Comparison of ENCODE assay signal across 9 cellular contexts in the genomic region with DNA sequence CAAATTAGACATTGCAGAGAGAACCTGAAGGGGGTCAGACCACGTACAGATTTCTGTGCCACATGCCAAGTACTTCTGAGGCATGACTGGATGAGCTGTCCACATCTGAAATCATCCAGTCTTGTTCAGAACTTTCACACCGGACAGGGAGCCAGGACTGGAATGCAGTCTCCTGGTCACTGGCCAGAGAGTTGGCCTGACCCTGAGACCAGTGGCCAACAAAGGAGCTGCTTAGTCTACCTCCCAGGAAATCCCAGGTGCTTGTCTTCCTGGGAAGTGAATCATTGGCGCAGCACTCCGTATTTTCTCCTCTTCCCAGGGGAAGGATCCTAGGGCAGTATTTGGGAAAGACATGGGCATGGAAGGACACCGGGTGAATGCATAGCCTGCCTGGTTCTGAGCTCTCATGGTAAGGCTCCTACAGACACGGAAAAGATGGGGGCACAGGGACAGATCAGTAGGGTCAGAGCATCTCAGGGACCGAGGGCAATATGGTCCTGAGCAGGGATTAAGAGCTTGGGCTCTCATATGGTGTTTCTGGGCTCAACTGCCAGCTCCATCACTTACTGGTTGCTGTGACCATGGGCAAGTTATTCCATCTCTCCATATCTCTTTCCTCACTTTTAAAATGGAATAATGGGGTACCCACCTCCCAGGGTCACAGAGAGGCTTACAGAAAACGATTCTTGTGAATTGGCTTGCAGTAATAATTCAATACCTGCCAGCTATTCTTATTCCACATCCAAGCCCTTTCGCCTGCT. TPM values are rescaled to one million over a fixed set of nuclear protein-coding genes. Genes with fewer than 3 reads are reported as not detected.
A peak's percentile ranks its signal among the peaks of the same experiment; 100 is the strongest.
DNase-seq lines count a peak whose midpoint lies in the region; ATAC-seq and TF ChIP-seq lines count a peak whose summit lies in the region.
"Had no signal": no experiment of that assay in that cellular context is flagged by ENCODE, and none has a peak within 500 bp of the region (broad histone marks: within the 10 kb centered on the region; RNA-seq: fewer than 3 reads in every experiment).

No MANE protein-coding gene starts in this region.

- DNase-seq in NCI-H1092 treated with DMSO at 0.1 percent for 48 hours (lab: John Stamatoyannopoulos, UW) (peak; percentile 48), NCI-H1092 (lab: John Stamatoyannopoulos, UW) (no peak), RWPE1 (ENCODE audit: low spot score) (no peak), esophagus muscularis mucosa (ENCODE audit: extremely low spot score) (no peak), mucosa of gallbladder (ENCODE audit: low spot score) (no peak)

- no peak overlapping the region for H3K9ac ChIP-seq in parathyroid adenoma

- CTCF ChIA-PET in RWPE1 (lab: Yijun Ruan, JAX) = interaction anchor here (0.7 to 4.9 kb wide), 8 partner anchors 19 to 398 kb away, joined by 3 to 24 read pairs (median 4); no protein-coding TSS in a partner anchor

- TF ChIP-seq CTCF in RWPE1 (conservative IDR thresholded peaks at IDR 0.05; ENCODE audit: low read depth) = no peak
- TF ChIP-seq CTCF in esophagus muscularis mucosa (IDR thresholded peaks at IDR 0.05) = no peak
- no peak for TF ChIP-seq CTCF in parathyroid adenoma (IDR thresholded peaks at IDR 0.05)

- peak overlapping the region; percentile 87 for H2AFZ ChIP-seq in parathyroid adenoma

- TF ChIP-seq POLR2A in esophagus muscularis mucosa (IDR thresholded peaks at IDR 0.05; ENCODE audit: low read depth) = no peak

- intact Hi-C loops in esophagus muscularis mucosa (cut with DNase I) = no loop called here

- H3K4me2 ChIP-seq in parathyroid adenoma (ENCODE audit: low read length) = peak overlapping the region; percentile 80

- H3K4me1 ChIP-seq in esophagus muscularis mucosa = peaks cover 18 to 27% (median 23%) of the 10 kb centered on the region in 4 donors
- H3K4me1 ChIP-seq in parathyroid adenoma = peaks cover 18% of the 10 kb centered on the region

- 46% methylated on average over 8 of the region's 9 CpGs for WGBS in esophagus muscularis mucosa

- H3K27me3 ChIP-seq in esophagus muscularis mucosa = peaks cover 0 to 60% (median 14%) of the 10 kb centered on the region in 4 donors
- H3K27me3 ChIP-seq in parathyroid adenoma (ENCODE audit: control insufficient read depth, insufficient read depth, low read length) = no peaks in the 10 kb centered on the region

- H3K9me3 ChIP-seq in esophagus muscularis mucosa (no peaks in the 10 kb centered on the region), parathyroid adenoma (ENCODE audit: control insufficient read depth, low read length) (no peaks in the 10 kb centered on the region)

- peak overlapping the region; percentile 92 for H3K27ac ChIP-seq in RWPE1
- H3K27ac ChIP-seq in esophagus muscularis mucosa (replicated peaks in 1 of 4) = peak overlapping the region in 2 of 4 donors; percentile 13 to 58
- no peak overlapping the region for H3K27ac ChIP-seq in parathyroid adenoma

- no peaks in the 10 kb centered on the region for H3K79me2 ChIP-seq in parathyroid adenoma

- H3K36me3 ChIP-seq in esophagus muscularis mucosa = no peaks in the 10 kb centered on the region
- no peaks in the 10 kb centered on the region for H3K36me3 ChIP-seq in parathyroid adenoma (ENCODE audit: control insufficient read depth, insufficient read depth, low read length)

- ATAC-seq in GM19351 (IDR thresholded peaks at IDR 0.05; ENCODE audit: unreplicated experiment) = no peak
- ATAC-seq in HG03139 (IDR thresholded peaks at IDR 0.05; ENCODE audit: unreplicated experiment) = no peak

- H3K4me3 ChIP-seq in esophagus muscularis mucosa (peak overlapping the region; percentile 54 to 64 (median 59)), parathyroid adenoma (ENCODE audit: low read depth, low read length) (peak overlapping the region; percentile 84)

- no peak for TF ChIP-seq EP300 in esophagus muscularis mucosa (IDR thresholded peaks at IDR 0.05)

- POLR2A ChIA-PET in RWPE1 (lab: Yijun Ruan, JAX; ENCODE audit: low non-redundant PET) = interaction anchor here (0.6 to 4.7 kb wide), 3 partner anchors 16 to 33 kb away, joined by 4 to 54 read pairs (median 8); a partner anchor contains a TSS

RNA-seq across cellular contexts. Expression of a gene that starts 1.3 kb away (rescaled TPM):
- 10 to 100 TPM in 1 of 4 donors, 1 to 10 TPM in 3; 7.1 to 16.8 (median 9.1) TPM for total RNA-seq in esophagus muscularis mucosa
- total RNA-seq in mucosa of gallbladder = 97.0 TPM

RNA-seq across cellular contexts. Expression of a gene that starts 15.7 kb away (rescaled TPM):
- total RNA-seq in esophagus muscularis mucosa (not detected), mucosa of gallbladder (not detected)
- total RNA-seq: dermis microvascular lymphatic vessel endothelial cell had no signal

RNA-seq across cellular contexts. Expression of a gene that starts 59.3 kb away (rescaled TPM):
- total RNA-seq in esophagus muscularis mucosa = 10 to 100 TPM; 11.2 to 23.4 (median 17.5) TPM
- total RNA-seq in mucosa of gallbladder = 25.5 TPM
